16 cellular contexts compared by ENCODE assay signal in the genomic region with DNA sequence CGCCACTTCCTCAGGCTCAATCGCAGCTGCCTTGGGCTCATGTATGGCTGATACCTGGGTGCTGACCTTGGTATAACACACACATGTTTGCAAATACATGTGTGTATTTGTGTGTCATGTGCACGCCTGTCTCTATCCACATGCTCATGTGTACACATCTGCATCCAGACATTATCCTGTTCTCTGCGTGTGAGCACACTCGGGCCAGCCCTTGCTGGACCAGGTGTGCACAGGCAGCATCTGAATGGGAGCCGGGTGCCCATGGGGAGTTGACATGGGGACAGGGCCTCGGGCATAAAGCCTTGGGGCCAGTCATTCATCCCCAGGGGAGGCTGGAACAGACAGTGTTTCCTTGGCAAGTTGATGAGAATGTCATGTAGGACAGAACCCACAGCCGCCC. TPM values are rescaled to one million over a fixed set of nuclear protein-coding genes. Genes with fewer than 3 reads are reported as not detected.
A peak's percentile ranks its signal among the peaks of the same experiment; 100 is the strongest.
DNase-seq lines count a peak whose midpoint lies in the region; FAIRE-seq lines count a peak whose summit lies in the region.
"Had no signal": no experiment of that assay in that cellular context is flagged by ENCODE, and none has a peak within 500 bp of the region (broad histone marks: within the 10 kb centered on the region; RNA-seq: fewer than 3 reads in every experiment).

No MANE protein-coding gene starts in this region.

- no peak for DNase-seq in HTR-8/SVneo (ENCODE audit: insufficient read length, low spot score)
- peak; percentile 13 for DNase-seq in NCI-H146 treated with DMSO at 0.1 percent for 48 hours (lab: John Stamatoyannopoulos, UW; ENCODE audit: unreplicated experiment)
- peak; percentile 76 for DNase-seq in mesenteric fat pad (ENCODE audit: low spot score)
- DNase-seq in urothelium cell line (ENCODE audit: low spot score), result no peak
- DNase-seq in DMS79 (lab: John Stamatoyannopoulos, UW), result no peak
- DNase-seq in DMS79 treated with DMSO at 0.1 percent for 48 hours (lab: John Stamatoyannopoulos, UW), result no peak
- DNase-seq in NCI-H345 treated with DMSO at 0.1 percent for 48 hours (lab: John Stamatoyannopoulos, UW; ENCODE audit: unreplicated experiment), result no peak
- DNase-seq: ACHN; Caco-2; CD4-positive, alpha-beta T cell; GF-D8; IMR-90 had no signal

- FAIRE-seq in HTR-8/SVneo (lab: Jason Lieb, UNC) (peak; percentile 44), urothelium cell line (lab: Jason Lieb, UNC) (peak; percentile 37)
- FAIRE-seq: A204.1, D721Med, K562 had no signal

RNA-seq across cellular contexts. Expression of gene CRHR1, which starts 29.1 kb away (rescaled TPM):
- not detected for total RNA-seq in mesenteric fat pad
- total RNA-seq: Caco-2; CD4-positive, alpha-beta T cell; HT-29; IMR-90; K562 had no signal

Comparison
In these comparisons a context has a peak if more than half of its experiments do, and no peak if none do; other contexts are left out.
1. DNase-seq: peak in NCI-H146 treated with DMSO at 0.1 percent for 48 hours (single experiment) and mesenteric fat pad (single experiment); none in HTR-8/SVneo (single experiment), urothelium cell line (single experiment), DMS79 (single experiment), DMS79 treated with DMSO at 0.1 percent for 48 hours (single experiment) and NCI-H345 treated with DMSO at 0.1 percent for 48 hours (single experiment).